18 cellular contexts compared by ENCODE assay signal in genomic region chr6:27539551-27539950, GRCh38.
"Had no signal": no experiment of that assay in that cellular context is flagged by ENCODE, and none has a peak within 500 bp of the region (broad histone marks: within the 10 kb centered on the region; RNA-seq: fewer than 3 reads in every experiment).

No MANE protein-coding gene starts in this region.

- H3K27ac ChIP-seq: ascending aorta, breast epithelium, gastrocnemius medialis, heart left ventricle, right lobe of liver, spleen, upper lobe of left lung had no signal

- H3K9me3 Mint-ChIP-seq: activated T-helper 17 cell treated with anti-CD3 and anti-CD28 coated beads, Interleukin-2, amount 50 U/mL, for 72 hours; natural killer cell treated with Interleukin-12 subunit alpha and Interleukin-12 subunit beta and Interleukin-15 and Interleukin-18, amount 100 ng/mL, for 72 hours had no signal

- H3K27ac Mint-ChIP-seq: activated naive CD4-positive, alpha-beta T cell treated with anti-CD3 and anti-CD28 coated beads, Interleukin-2, amount 10 ng/mL, durations not matched to agents 7 days and 5 days; activated T-helper 17 cell treated with anti-CD3 and anti-CD28 coated beads, Interleukin-2, amount 50 U/mL, for 72 hours; natural killer cell treated with Interleukin-12 subunit alpha and Interleukin-12 subunit beta and Interleukin-15 and Interleukin-18, amount 100 ng/mL, for 72 hours had no signal

- H3K4me3 ChIP-seq: ascending aorta, breast epithelium, gastrocnemius medialis, heart left ventricle, right lobe of liver, spleen, upper lobe of left lung had no signal

- H3K4me3 Mint-ChIP-seq: activated naive CD4-positive, alpha-beta T cell treated with anti-CD3 and anti-CD28 coated beads, Interleukin-2, amount 10 ng/mL, durations not matched to agents 7 days and 5 days; activated T-helper 17 cell treated with anti-CD3 and anti-CD28 coated beads, Interleukin-2, amount 50 U/mL, for 72 hours; natural killer cell treated with Interleukin-12 subunit alpha and Interleukin-12 subunit beta and Interleukin-15 and Interleukin-18, amount 100 ng/mL, for 72 hours; stimulated activated naive CD8-positive, alpha-beta T cell treated with anti-CD3 and anti-CD28 coated beads, Interleukin-15, amount 100 ng/mL, for 72 hours had no signal

- ATAC-seq: activated CD4-positive, CD25-positive, alpha-beta regulatory T cell treated with anti-CD3 and anti-CD28 coated beads, Interleukin-2, amount 50 U/mL, for 24 hours; activated T-helper 17 cell treated with anti-CD3 and anti-CD28 coated beads, Interleukin-2, amount 50 U/mL, for 72 hours; gastrocnemius medialis; heart left ventricle; natural killer cell treated with Interleukin-12 subunit alpha and Interleukin-12 subunit beta and Interleukin-15 and Interleukin-18, amount 100 ng/mL, for 72 hours; right lobe of liver; stimulated activated naive CD8-positive, alpha-beta T cell treated with anti-CD3 and anti-CD28 coated beads, Interleukin-15, amount 100 ng/mL, for 72 hours had no signal

- DNase-seq: activated CD4-positive, alpha-beta T cell treated with anti-CD3 and anti-CD28 coated beads, Interleukin-2, amount 50 U/mL, for 1 hour; activated naive CD4-positive, alpha-beta T cell treated with anti-CD3 and anti-CD28 coated beads, Interleukin-2, amount 10 ng/mL, durations not matched to agents 7 days and 5 days; dermis blood vessel endothelial cell; erythroblast; gastrocnemius medialis; heart left ventricle; kidney glomerular epithelial cell; mesenchymal stem cell; right lobe of liver; spleen; stimulated activated CD4-positive, alpha-beta T cell treated with anti-CD3 and anti-CD28 coated beads, Interleukin-1b, Interleukin-23, amount 100 ng/mL, for 48 hours; stimulated activated naive CD8-positive, alpha-beta T cell treated with anti-CD3 and anti-CD28 coated beads, Interleukin-15, amount 100 ng/mL, for 72 hours had no signal

- H3K4me1 ChIP-seq: ascending aorta, breast epithelium, gastrocnemius medialis, right lobe of liver had no signal

- H3K36me3 ChIP-seq: ascending aorta, breast epithelium, gastrocnemius medialis, heart left ventricle, right lobe of liver, spleen, upper lobe of left lung had no signal

- H3K9me3 ChIP-seq: ascending aorta, gastrocnemius medialis, right lobe of liver had no signal

- H3K27me3 ChIP-seq: ascending aorta had no signal
